20 cellular contexts compared by ENCODE assay signal in genomic region chr22:38835888-38836301, GRCh38. TPM values are rescaled to one million over a fixed set of nuclear protein-coding genes. Genes with fewer than 3 reads are reported as not detected.
DNase-seq lines count a peak whose midpoint lies in the region; ATAC-seq and TF ChIP-seq lines count a peak whose summit lies in the region.
"Had no signal": no experiment of that assay in that cellular context is flagged by ENCODE, and none has a peak within 500 bp of the region (broad histone marks: within the 10 kb centered on the region; RNA-seq: fewer than 3 reads in every experiment).

No MANE protein-coding gene starts in this region.

- peak overlapping the region; percentile 10; the same call in 1 of the 2 replicates for H3K9ac ChIP-seq in ES-I3 (ENCODE audit: low read depth, low read length)

- H3K4me3 Mint-ChIP-seq in activated naive CD4-positive, alpha-beta T cell treated with anti-CD3 and anti-CD28 coated beads for 36 hours = no peak overlapping the region
- H3K4me3 Mint-ChIP-seq: activated T-helper 17 cell treated with anti-CD3 and anti-CD28 coated beads, Interleukin-2, amount 50 U/mL, for 72 hours had no signal

- TF ChIP-seq CTCF in astrocyte of the cerebellum (IDR thresholded peaks at IDR 0.05; ENCODE audit: low read depth, low read length, missing control alignments) (no peak), osteoblast (IDR thresholded peaks at IDR 0.05; ENCODE audit: extremely low read depth, low read depth, low read length) (no peak)

- no peak for ATAC-seq in HG03025 (IDR thresholded peaks at IDR 0.05; ENCODE audit: low FRiP score, unreplicated experiment)
- ATAC-seq in HG03045 (IDR thresholded peaks at IDR 0.05; ENCODE audit: unreplicated experiment) = no peak
- ATAC-seq: activated T-helper 17 cell treated with anti-CD3 and anti-CD28 coated beads, Interleukin-2, amount 50 U/mL, for 72 hours had no signal

- in situ Hi-C loops in astrocyte of the cerebellum (cut with HindIII; ENCODE audit: low sequenced_read_pairs) = no loop called here

- no peak overlapping the region for H3K4me3 ChIP-seq in astrocyte of the cerebellum (ENCODE audit: low read depth, low read length)
- peak overlapping the region; percentile 19 for H3K4me3 ChIP-seq in osteoblast (ENCODE audit: insufficient read depth, low read length)
- H3K4me3 ChIP-seq: adrenal gland, left ventricle myocardium inferior, ovary, sigmoid colon, testis had no signal

- H3K4me2 ChIP-seq in osteoblast (ENCODE audit: insufficient read depth, low read length) = peak overlapping the region; percentile 34

- peaks cover 11% of the 10 kb centered on the region for H3K27me3 ChIP-seq in osteoblast (ENCODE audit: insufficient read depth, low read length)
- H3K27me3 ChIP-seq: adrenal gland, ovary, sigmoid colon, testis had no signal

- peak; percentile 54 for DNase-seq in LoVo (ENCODE audit: low spot score)
- DNase-seq in astrocyte of the cerebellum (ENCODE audit: low read depth) = peak; percentile 68
- DNase-seq in osteoblast (ENCODE audit: insufficient read length, low spot score, missing footprints) = peak; percentile 94
- no peak for DNase-seq in activated naive CD4-positive, alpha-beta T cell treated with anti-CD3 and anti-CD28 coated beads for 36 hours
- no peak for DNase-seq in medulla oblongata (ENCODE audit: extremely low spot score)
- DNase-seq: activated CD4-positive, alpha-beta T cell treated with anti-CD3 and anti-CD28 coated beads for 1 hour; adrenal gland; COR-L47; foreskin melanocyte; left ventricle myocardium inferior; NCI-H187; ovary; sigmoid colon; stimulated activated CD4-positive, alpha-beta T cell treated with anti-CD3 and anti-CD28 coated beads, Interleukin-2, amount 100 ng/mL, for 48 hours; T-helper 2 cell; testis had no signal

- H3K79me2 ChIP-seq in osteoblast (ENCODE audit: insufficient read depth, low read length) = no peaks in the 10 kb centered on the region

- H3K9me3 ChIP-seq in ES-I3 (ENCODE audit: control insufficient read depth, insufficient read depth, low read length) (no peaks in the 10 kb centered on the region), osteoblast (ENCODE audit: low read depth, low read length) (no peaks in the 10 kb centered on the region)
- H3K9me3 ChIP-seq: adrenal gland, left ventricle myocardium inferior, ovary, sigmoid colon, testis had no signal

- no peak overlapping the region for H2AFZ ChIP-seq in osteoblast (ENCODE audit: low read length)

- intact Hi-C loops in activated naive CD4-positive, alpha-beta T cell treated with anti-CD3 and anti-CD28 coated beads for 36 hours (cut with micrococcal nuclease) = no loop called here

- H3K27ac ChIP-seq in osteoblast (ENCODE audit: low read depth, low read length) = no peak overlapping the region
- H3K27ac ChIP-seq: adrenal gland, left ventricle myocardium inferior, ovary, sigmoid colon, testis had no signal

- no peak overlapping the region for H3K27ac Mint-ChIP-seq in activated naive CD4-positive, alpha-beta T cell treated with anti-CD3 and anti-CD28 coated beads for 36 hours
- H3K27ac Mint-ChIP-seq: activated T-helper 17 cell treated with anti-CD3 and anti-CD28 coated beads, Interleukin-2, amount 50 U/mL, for 72 hours had no signal

- H3K9me3 Mint-ChIP-seq in activated naive CD4-positive, alpha-beta T cell treated with anti-CD3 and anti-CD28 coated beads for 36 hours = no peaks in the 10 kb centered on the region
- H3K9me3 Mint-ChIP-seq: activated T-helper 17 cell treated with anti-CD3 and anti-CD28 coated beads, Interleukin-2, amount 50 U/mL, for 72 hours had no signal

- H3K36me3 Mint-ChIP-seq in activated naive CD4-positive, alpha-beta T cell treated with anti-CD3 and anti-CD28 coated beads for 36 hours (ENCODE audit: low read depth) = no peaks in the 10 kb centered on the region

- H4K20me1 ChIP-seq in osteoblast (ENCODE audit: insufficient read depth, low read length) = no peaks in the 10 kb centered on the region

- H3K36me3 ChIP-seq in ES-I3 (ENCODE audit: insufficient read depth, low read length) = no peaks in the 10 kb centered on the region
- H3K36me3 ChIP-seq in osteoblast (ENCODE audit: insufficient read depth, low read length) = no peaks in the 10 kb centered on the region
- H3K36me3 ChIP-seq: adrenal gland, left ventricle myocardium inferior, ovary, sigmoid colon had no signal

- H3K27me3 Mint-ChIP-seq in activated naive CD4-positive, alpha-beta T cell treated with anti-CD3 and anti-CD28 coated beads for 36 hours (ENCODE audit: low read depth) = no peaks in the 10 kb centered on the region

- CTCF ChIA-PET in activated naive CD4-positive, alpha-beta T cell treated with anti-CD3 and anti-CD28 coated beads for 36 hours (lab: Charles Lee) = no interaction called here

- H3K4me1 Mint-ChIP-seq in activated naive CD4-positive, alpha-beta T cell treated with anti-CD3 and anti-CD28 coated beads for 36 hours (ENCODE audit: low read depth) = peaks cover 5% of the 10 kb centered on the region

- peaks cover 17% of the 10 kb centered on the region; the same call in 1 of the 2 replicates for H3K4me1 ChIP-seq in ES-I3 (ENCODE audit: insufficient read depth, low read length)
- peaks cover 13% of the 10 kb centered on the region for H3K4me1 ChIP-seq in osteoblast (ENCODE audit: insufficient read depth, low read length)
- H3K4me1 ChIP-seq: adrenal gland, left ventricle myocardium inferior, sigmoid colon, testis had no signal

RNA-seq across cellular contexts. Expression of gene NPTXR, which starts 7.9 kb away (rescaled TPM):
- 0.72 and 1.5 TPM in 2 replicates for total RNA-seq in osteoblast
- total RNA-seq in activated naive CD4-positive, alpha-beta T cell treated with anti-CD3 and anti-CD28 coated beads for 36 hours = 1 to 10 TPM; 1.4 to 1.5 TPM

RNA-seq across cellular contexts. Expression of gene CBX6, which starts 36.1 kb away (rescaled TPM):
- 58.6 and 59.5 TPM in 2 replicates for total RNA-seq in osteoblast
- 10 to 100 TPM; 91.4 to 93.5 TPM for total RNA-seq in activated naive CD4-positive, alpha-beta T cell treated with anti-CD3 and anti-CD28 coated beads for 36 hours

RNA-seq across cellular contexts. Expression of gene DNAL4, which starts 42.0 kb away (rescaled TPM):
- 15.9 and 17.0 TPM in 2 replicates for total RNA-seq in osteoblast
- total RNA-seq in activated naive CD4-positive, alpha-beta T cell treated with anti-CD3 and anti-CD28 coated beads for 36 hours = 1 to 10 TPM; 5.9 to 8.0 TPM

Comparison
In these comparisons a context has a peak if more than half of its experiments do, and no peak if none do; other contexts are left out.
1. DNase-seq: peak in LoVo (single experiment), astrocyte of the cerebellum (single experiment) and osteoblast (single experiment); none in activated naive CD4-positive, alpha-beta T cell treated with anti-CD3 and anti-CD28 coated beads for 36 hours (single experiment) and medulla oblongata (single experiment).